Comparison of ENCODE assay signal across 17 cellular contexts in the genomic region with DNA sequence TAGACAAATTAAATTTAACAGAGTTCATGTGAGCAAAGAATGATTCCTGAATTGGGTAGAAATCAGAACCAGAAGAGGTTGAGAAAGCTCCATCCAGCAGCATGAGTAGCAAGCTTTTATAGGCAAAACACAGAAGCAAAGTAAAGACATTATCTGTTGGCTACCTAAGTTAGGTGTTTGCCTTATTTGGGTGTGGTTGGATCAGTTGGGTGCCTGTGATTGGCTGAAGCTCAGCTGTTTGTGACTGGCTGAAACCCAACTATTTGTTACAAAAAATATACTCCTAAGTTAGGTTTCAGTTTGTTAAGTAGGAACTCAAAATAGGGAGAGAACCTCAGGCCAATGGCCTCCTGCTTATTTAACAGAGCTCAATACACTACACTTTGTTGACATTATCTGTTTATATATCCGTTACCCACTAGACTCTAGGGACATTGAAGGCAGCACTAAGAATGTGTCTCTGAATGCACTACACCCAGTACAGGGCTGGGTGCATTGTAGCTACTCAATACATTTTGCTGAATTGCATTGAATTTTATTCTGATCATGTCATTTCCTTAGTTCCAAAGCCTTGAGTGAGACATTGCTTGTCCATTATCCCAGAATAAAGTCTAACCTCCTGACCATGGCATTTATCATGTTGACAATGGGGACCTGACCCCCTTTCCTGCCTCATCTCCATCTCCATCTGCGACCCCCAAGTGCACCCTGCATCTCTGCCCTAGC.
A peak's percentile ranks its signal among the peaks of the same experiment; 100 is the strongest.
DNase-seq lines count a peak whose midpoint lies in the region; ATAC-seq and TF ChIP-seq lines count a peak whose summit lies in the region.
"Had no signal": no experiment of that assay in that cellular context is flagged by ENCODE, and none has a peak within 500 bp of the region (broad histone marks: within the 10 kb centered on the region; RNA-seq: fewer than 3 reads in every experiment).

No MANE protein-coding gene starts in this region.

- peak overlapping the region; percentile 34 for H3K27ac ChIP-seq in IMR-90 (ENCODE audit: insufficient read depth, low read length)
- H3K27ac ChIP-seq: ascending aorta, vagina had no signal

- H4K20me1 ChIP-seq in IMR-90 (ENCODE audit: insufficient read depth, low read length) = no peaks in the 10 kb centered on the region

- no peak for TF ChIP-seq RAD21 in IMR-90 (IDR thresholded peaks at IDR 0.05; ENCODE audit: low read length)

- dilution Hi-C loops in IMR-90 (cut with HindIII; ENCODE audit: low sequenced_read_pairs, unreplicated experiment) = no loop called here

- peaks cover 7% of the 10 kb centered on the region for H3K27me3 Mint-ChIP-seq in activated CD4-positive, alpha-beta memory T cell treated with anti-CD3 and anti-CD28 coated beads, Interleukin-2, amount 10 ng/mL, durations not matched to agents 7 days and 5 days

- no peaks in the 10 kb centered on the region for H3K4me1 Mint-ChIP-seq in activated CD4-positive, alpha-beta memory T cell treated with anti-CD3 and anti-CD28 coated beads, Interleukin-2, amount 10 ng/mL, durations not matched to agents 7 days and 5 days
- H3K4me1 Mint-ChIP-seq: naive thymus-derived CD8-positive, alpha-beta T cell had no signal

- CTCF ChIA-PET in IMR-90 (lab: Yijun Ruan, JAX) = interaction anchor here (0.8 kb wide), 1 partner anchor 15 kb away, joined by 4 read pairs; no protein-coding TSS in a partner anchor
- CTCF ChIA-PET in activated CD4-positive, alpha-beta memory T cell treated with anti-CD3 and anti-CD28 coated beads, Interleukin-2, amount 10 ng/mL, durations not matched to agents 7 days and 5 days (lab: Charles Lee) = no interaction called here

- intact Hi-C loops in IMR-90 (cut with micrococcal nuclease) (no loop called here), posterior cingulate gyrus (cut with DNase I) (no loop called here)

- 44% methylated on average over 1 of the region's 2 CpGs; no CpG with 5 or more reads in 1 of the 2 experiments for WGBS in IMR-90 (ENCODE audit: extremely low coverage in 2 of 2, insufficient read length in 1 of 2), 2 experiments

- DNase-seq in AG10803 (ENCODE audit: low read depth) (peak; percentile 54), IMR-90 (peak; percentile 73), cardiac fibroblast (ENCODE audit: low read depth in 2 of 2) (peak; percentile 19 to 89), kidney tubule cell (ENCODE audit: low spot score) (peak; percentile 50), posterior cingulate gyrus (no peak)
- DNase-seq in activated CD4-positive, alpha-beta memory T cell treated with anti-CD3 and anti-CD28 coated beads, Interleukin-2, amount 10 ng/mL, durations not matched to agents 7 days and 5 days = no peak
- DNase-seq: activated gamma-delta T cell treated with Interleukin-2 at 50 U/mL for 16 hours; Caco-2; foreskin melanocyte; naive thymus-derived CD8-positive, alpha-beta T cell; NCI-H82; T-helper 2 cell had no signal

- H2AK5ac ChIP-seq in IMR-90 (ENCODE audit: low read depth, low read length) = peak overlapping the region; percentile 39; the same call in 1 of the 2 replicates

- no peak overlapping the region for H2AK9ac ChIP-seq in IMR-90 (replicated peaks; ENCODE audit: low read depth, low read length, poor library complexity)

- peak overlapping the region; percentile 46 for H2BK120ac ChIP-seq in IMR-90 (ENCODE audit: low read depth, low read length)

- H2BK20ac ChIP-seq in IMR-90 (ENCODE audit: low read depth, low read length) = peak overlapping the region; percentile 82

- no peaks in the 10 kb centered on the region for H3K9me3 ChIP-seq in IMR-90 (ENCODE audit: control insufficient read depth, insufficient read depth, low read length)
- H3K9me3 ChIP-seq: ascending aorta, Caco-2, vagina had no signal

- H4K91ac ChIP-seq in IMR-90 (ENCODE audit: insufficient read depth, low read depth, low read length) = peak overlapping the region; percentile 75

- peak overlapping the region; percentile 63 for H3K23ac ChIP-seq in IMR-90 (ENCODE audit: low read depth, low read length)

- H3K79me1 ChIP-seq in IMR-90 (ENCODE audit: low read depth in 1 of 2, low read length in 2 of 2) = no peaks in the 10 kb centered on the region

- H3K27me3 ChIP-seq in IMR-90 (ENCODE audit: control insufficient read depth, insufficient read depth, low read length) = no peaks in the 10 kb centered on the region
- H3K27me3 ChIP-seq: ascending aorta, vagina had no signal

- ATAC-seq in IMR-90 (ENCODE audit: low read depth) (peak; percentile 82), HG03442 (IDR thresholded peaks at IDR 0.05; ENCODE audit: unreplicated experiment) (no peak), HG02623 (IDR thresholded peaks at IDR 0.05; ENCODE audit: unreplicated experiment) (no peak)
- ATAC-seq: activated CD4-positive, CD25-positive, alpha-beta regulatory T cell treated with anti-CD3 and anti-CD28 coated beads, Interleukin-2, amount 50 U/mL, for 24 hours; naive thymus-derived CD8-positive, alpha-beta T cell had no signal

- H2BK15ac ChIP-seq in IMR-90 (ENCODE audit: low read depth, low read length) = peak overlapping the region; percentile 75; the same call in 1 of the 3 replicates

- H2AFZ ChIP-seq in IMR-90 (replicated peaks; ENCODE audit: low read length, poor library complexity) = peak overlapping the region; percentile 71

- peak overlapping the region; percentile 70 for H3K14ac ChIP-seq in IMR-90 (replicated peaks; ENCODE audit: low read depth, low read length)

- H2BK5ac ChIP-seq in IMR-90 (ENCODE audit: low read depth, low read length, poor library complexity, severe bottlenecking) = peak overlapping the region; percentile 79

- in situ Hi-C loops in IMR-90 (cut with MboI; ENCODE audit: low sequenced_read_pairs) = no loop called here

- peak overlapping the region; percentile 2; the same call in 1 of the 2 replicates for H4K5ac ChIP-seq in IMR-90 (ENCODE audit: low read depth, low read length)

- peak overlapping the region; percentile 78 for H3K4ac ChIP-seq in IMR-90 (ENCODE audit: low read depth, low read length)

- peaks cover 9% of the 10 kb centered on the region for H3K4me1 ChIP-seq in IMR-90 (ENCODE audit: control insufficient read depth, insufficient read depth, low read length)
- H3K4me1 ChIP-seq: ascending aorta, Caco-2 had no signal

- TF ChIP-seq POLR2A in IMR-90 (IDR thresholded peaks at IDR 0.05; ENCODE audit: low read depth, low read length) = no peak

- peak overlapping the region; percentile 14 to 23; a peak in 2 of 4 replicates for H4K8ac ChIP-seq in IMR-90 (ENCODE audit: low read depth in 2 of 2, low read length in 2 of 2)

- H3K4me3 ChIP-seq in AG10803 (ENCODE audit: low read length) (no peak overlapping the region), IMR-90 (ENCODE audit: insufficient read depth, low read depth, low read length) (no peak overlapping the region), cardiac fibroblast (replicated peaks in 1 of 2; ENCODE audit: low read depth in 2 of 2, low read length in 2 of 2) (no peak overlapping the region)
- H3K4me3 ChIP-seq: ascending aorta, vagina had no signal

- no peak overlapping the region for H3K27ac Mint-ChIP-seq in activated CD4-positive, alpha-beta memory T cell treated with anti-CD3 and anti-CD28 coated beads, Interleukin-2, amount 10 ng/mL, durations not matched to agents 7 days and 5 days
- H3K27ac Mint-ChIP-seq: naive thymus-derived CD8-positive, alpha-beta T cell had no signal

- H3K9me1 ChIP-seq in IMR-90 (ENCODE audit: insufficient read depth, low read length) = peaks cover 6% of the 10 kb centered on the region; the same call in 1 of the 2 replicates

- H3K9me3 Mint-ChIP-seq in activated CD4-positive, alpha-beta memory T cell treated with anti-CD3 and anti-CD28 coated beads, Interleukin-2, amount 10 ng/mL, durations not matched to agents 7 days and 5 days = no peaks in the 10 kb centered on the region
- H3K9me3 Mint-ChIP-seq: naive thymus-derived CD8-positive, alpha-beta T cell had no signal

- H3K18ac ChIP-seq in IMR-90 (ENCODE audit: low read depth, low read length) = peak overlapping the region; percentile 82; the same call in 1 of the 2 replicates

- no peak overlapping the region for H3K4me3 Mint-ChIP-seq in activated CD4-positive, alpha-beta memory T cell treated with anti-CD3 and anti-CD28 coated beads, Interleukin-2, amount 10 ng/mL, durations not matched to agents 7 days and 5 days
- H3K4me3 Mint-ChIP-seq: naive thymus-derived CD8-positive, alpha-beta T cell had no signal

- H3K4me2 ChIP-seq in IMR-90 (ENCODE audit: low read depth, low read length) = peak overlapping the region; percentile 30; the same call in 1 of the 2 replicates

- POLR2A ChIA-PET in IMR-90 (lab: Charles Lee; ENCODE audit: unreplicated experiment) = no interaction called here
- POLR2A ChIA-PET in activated CD4-positive, alpha-beta memory T cell treated with anti-CD3 and anti-CD28 coated beads, Interleukin-2, amount 10 ng/mL, durations not matched to agents 7 days and 5 days (lab: Charles Lee) = interaction anchor here (0.8 kb wide), 1 partner anchor 16 kb away, joined by 3 read pairs; no protein-coding TSS in a partner anchor

- no peak for TF ChIP-seq CTCF in AG10803 (conservative IDR thresholded peaks at IDR 0.05; ENCODE audit: low read length)
- TF ChIP-seq CTCF in IMR-90 (conservative IDR thresholded peaks at IDR 0.05; ENCODE audit: low read depth, low read length) = no peak
- no peak for TF ChIP-seq CTCF in cardiac fibroblast (IDR thresholded peaks at IDR 0.05; ENCODE audit: low read depth, low read length)

- H3K36me3 Mint-ChIP-seq in activated CD4-positive, alpha-beta memory T cell treated with anti-CD3 and anti-CD28 coated beads, Interleukin-2, amount 10 ng/mL, durations not matched to agents 7 days and 5 days (ENCODE audit: low read depth) = no peaks in the 10 kb centered on the region
- H3K36me3 Mint-ChIP-seq: naive thymus-derived CD8-positive, alpha-beta T cell had no signal

- no TSS peak for BruUV-seq in IMR-90 (replicated peaks; lab: Mats Ljungman, UMichigan)

- H3K56ac ChIP-seq in IMR-90 (ENCODE audit: extremely low read depth, insufficient read depth, low read length) = no peak overlapping the region; the same call in 1 of the 2 replicates

- no peaks in the 10 kb centered on the region for H3K36me3 ChIP-seq in IMR-90 (ENCODE audit: control insufficient read depth, insufficient read depth, low read length)
- H3K36me3 ChIP-seq: ascending aorta, vagina had no signal

- H3K9ac ChIP-seq in IMR-90 (ENCODE audit: low read depth, low read length) = no peak overlapping the region

TF ChIP-seq in IMR-90, 13 proteins besides CTCF, POLR2A, EP300 and RAD21 (continues in another document):
- no peak for TF ChIP-seq FOS (IDR thresholded peaks at IDR 0.05; ENCODE audit: low read depth, low read length)
- no peak for TF ChIP-seq NFE2L2 (IDR thresholded peaks at IDR 0.05; ENCODE audit: low read depth, low read length)
- TF ChIP-seq MAFK (IDR thresholded peaks at IDR 0.05; ENCODE audit: low read depth, low read length) = peak; percentile 72
- TF ChIP-seq RFX5 (IDR thresholded peaks at IDR 0.05; ENCODE audit: low read depth, low read length) = no peak
- no peak for TF ChIP-seq CHD1 (IDR thresholded peaks at IDR 0.05; ENCODE audit: low read depth, low read length)
- TF ChIP-seq BHLHE40 (IDR thresholded peaks at IDR 0.05; ENCODE audit: low read depth, low read length) = no peak

Comparison
In these comparisons a context has a peak if more than half of its experiments do, and no peak if none do; other contexts are left out.
1. DNase-seq: peak in AG10803 (single experiment), IMR-90 (single experiment), cardiac fibroblast (2 of 2) and kidney tubule cell (single experiment); none in posterior cingulate gyrus (0 of 10) and activated CD4-positive, alpha-beta memory T cell treated with anti-CD3 and anti-CD28 coated beads, Interleukin-2, amount 10 ng/mL, durations not matched to agents 7 days and 5 days (single experiment).